Comparison of ENCODE assay signal across 8 cellular contexts in genomic region chr19:42250666-42251531, GRCh38. TPM values are rescaled to one million over a fixed set of nuclear protein-coding genes. Genes with fewer than 3 reads are reported as not detected.
A peak's percentile ranks its signal among the peaks of the same experiment; 100 is the strongest.
DNase-seq lines count a peak whose midpoint lies in the region; ATAC-seq and TF ChIP-seq lines count a peak whose summit lies in the region.

No MANE protein-coding gene starts in this region.

- intact Hi-C loops in lower lobe of right lung (cut with DNase I), result no loop called here
- intact Hi-C loops in tibial artery (cut with DNase I; ENCODE audit: low total_unique reads), result no loop called here

- TF ChIP-seq CTCF in brain (conservative IDR thresholded peaks at IDR 0.05), result no peak
- no peak for TF ChIP-seq CTCF in lower lobe of right lung (IDR thresholded peaks at IDR 0.05)
- no peak for TF ChIP-seq CTCF in tibial artery (IDR thresholded peaks at IDR 0.05)

- peak overlapping the region; percentile 12 for H3K4me3 Mint-ChIP-seq in T-helper 2 cell treated with Interferon-gamma antibody and Interleukin-4, amounts not matched to agents 5 μg/mL and 100 μg/mL, for 36 hours
- peak overlapping the region in 4 of 5 experiments; percentile 77 to 99 (median 96) for H3K4me3 Mint-ChIP-seq in brain

- H3K27ac Mint-ChIP-seq in T-helper 2 cell treated with Interferon-gamma antibody and Interleukin-4, amounts not matched to agents 5 μg/mL and 100 μg/mL, for 36 hours, result peak overlapping the region; percentile 55
- H3K27ac Mint-ChIP-seq in brain, result peak overlapping the region in 4 of 5 experiments; percentile 69 to 100 (median 96)

- H3K27me3 ChIP-seq in lower lobe of right lung (ENCODE audit: low read depth) (no peaks in the 10 kb centered on the region), tibial artery (no peaks in the 10 kb centered on the region)

- peaks cover 21% of the 10 kb centered on the region for H3K4me1 Mint-ChIP-seq in T-helper 2 cell treated with Interferon-gamma antibody and Interleukin-4, amounts not matched to agents 5 μg/mL and 100 μg/mL, for 36 hours (ENCODE audit: low read depth)
- peaks cover 40% of the 10 kb centered on the region for H3K4me1 Mint-ChIP-seq in brain

- peaks cover 10% of the 10 kb centered on the region for H3K36me3 Mint-ChIP-seq in T-helper 2 cell treated with Interferon-gamma antibody and Interleukin-4, amounts not matched to agents 5 μg/mL and 100 μg/mL, for 36 hours (ENCODE audit: low read depth)
- H3K36me3 Mint-ChIP-seq in brain, result no peaks in the 10 kb centered on the region

- H3K36me3 ChIP-seq in lower lobe of right lung (peaks cover 27% of the 10 kb centered on the region), tibial artery (peaks cover 0 to 23% (median 21%) of the 10 kb centered on the region in 3 donors)

- no peak for DNase-seq in T-helper 2 cell treated with Interferon-gamma antibody and Interleukin-4, amounts not matched to agents 5 μg/mL and 100 μg/mL, for 36 hours (ENCODE audit: low spot score)
- DNase-seq in T-helper 2 cell, result no peak
- peak; percentile 50 for DNase-seq in lower lobe of right lung
- DNase-seq in tibial artery, result peak in 1 of 2 donors; percentile 77
- DNase-seq in mesenteric fat pad (ENCODE audit: low spot score), result no peak
- no peak for DNase-seq in stimulated activated CD4-positive, alpha-beta T cell treated with anti-CD3 and anti-CD28 coated beads, Interleukin-12 subunit alpha, Interleukin-12 subunit beta, amount 100 ng/mL, for 4 hours

- peak overlapping the region; percentile 69 for H3K27ac ChIP-seq in lower lobe of right lung
- peak overlapping the region; percentile 99 for H3K27ac ChIP-seq in tibial artery

- H3K4me1 ChIP-seq in lower lobe of right lung (peaks cover 55% of the 10 kb centered on the region), tibial artery (peaks cover 0 to 65% (median 49%) of the 10 kb centered on the region in 4 donors)

- H3K9me3 ChIP-seq in lower lobe of right lung (no peaks in the 10 kb centered on the region), tibial artery (no peaks in the 10 kb centered on the region)

- H3K4me3 ChIP-seq in lower lobe of right lung (peak overlapping the region; percentile 21), tibial artery (peak overlapping the region; percentile 23 to 85)

- ATAC-seq in lower lobe of right lung, result no peak
- no peak for ATAC-seq in HG02588 (IDR thresholded peaks at IDR 0.05; ENCODE audit: unreplicated experiment)

- peaks cover 2% of the 10 kb centered on the region for H3K27me3 Mint-ChIP-seq in T-helper 2 cell treated with Interferon-gamma antibody and Interleukin-4, amounts not matched to agents 5 μg/mL and 100 μg/mL, for 36 hours (ENCODE audit: low read depth)
- peaks cover 2% of the 10 kb centered on the region for H3K27me3 Mint-ChIP-seq in brain

- H3K9me3 Mint-ChIP-seq in T-helper 2 cell treated with Interferon-gamma antibody and Interleukin-4, amounts not matched to agents 5 μg/mL and 100 μg/mL, for 36 hours, result no peaks in the 10 kb centered on the region
- H3K9me3 Mint-ChIP-seq in brain, result peaks cover 0 to 3% (median 0%) of the 10 kb centered on the region in 5 experiments

RNA-seq across cellular contexts. Expression of gene ERF, which starts 4.0 kb away (rescaled TPM):
- 30.1 TPM for polyA plus RNA-seq in brain (ENCODE audit: insufficient read depth, low read depth, low replicate concordance)
- total RNA-seq in lower lobe of right lung (35.8 TPM), mesenteric fat pad (55.5 TPM)

RNA-seq across cellular contexts. Expression of gene GSK3A, which starts 8.5 kb away (rescaled TPM):
- 159 TPM for polyA plus RNA-seq in brain (ENCODE audit: insufficient read depth, low read depth, low replicate concordance)
- total RNA-seq in lower lobe of right lung (39.8 TPM), mesenteric fat pad (36.0 TPM)

RNA-seq across cellular contexts. Expression of gene CIC, which starts 18.2 kb away (rescaled TPM):
- 77.9 TPM for polyA plus RNA-seq in brain (ENCODE audit: insufficient read depth, low read depth, low replicate concordance)
- total RNA-seq in lower lobe of right lung, result 67.9 TPM
- total RNA-seq in mesenteric fat pad, result 57.9 TPM

RNA-seq across cellular contexts. Expression of gene ZNF526, which starts 30.8 kb away (rescaled TPM):
- 6.3 TPM for polyA plus RNA-seq in brain (ENCODE audit: insufficient read depth, low read depth, low replicate concordance)
- total RNA-seq in lower lobe of right lung (11.7 TPM), mesenteric fat pad (8.1 TPM)

RNA-seq across cellular contexts. Expression of gene DEDD2, which starts 33.4 kb away (rescaled TPM):
- polyA plus RNA-seq in brain (ENCODE audit: insufficient read depth, low read depth, low replicate concordance), result 63.1 TPM
- total RNA-seq in lower lobe of right lung (35.6 TPM), mesenteric fat pad (12.4 TPM)
